Comparison of ENCODE assay signal across 1 cellular context in genomic region chr2:96407041-96407918, GRCh38.
TF ChIP-seq lines count a peak whose summit lies in the region.

No MANE protein-coding gene starts in this region.

TF ChIP-seq in WTC11, 78 proteins besides CTCF, POLR2A, EP300 and RAD21 (continued from another document):
- TF ChIP-seq GABPB1 (CRISPR knock-in tag; IDR thresholded peaks at IDR 0.05) = peak; percentile 53
- TF ChIP-seq ZNF396 (CRISPR knock-in tag; IDR thresholded peaks at IDR 0.05; ENCODE audit: borderline replicate concordance) = no peak
- 0 out of 2 replicates have a peak, but pooled peaks have one; percentile 67 for TF ChIP-seq ZNF121 (CRISPR knock-in tag; IDR thresholded peaks at IDR 0.05)
- no peak for TF ChIP-seq ESRRA (CRISPR knock-in tag; IDR thresholded peaks at IDR 0.05; ENCODE audit: borderline replicate concordance)
- no peak for TF ChIP-seq ZNF138 (CRISPR knock-in tag; conservative IDR thresholded peaks at IDR 0.05)
- TF ChIP-seq NR1H2 (CRISPR knock-in tag; IDR thresholded peaks at IDR 0.05) = no peak
- TF ChIP-seq ZNF416 (CRISPR knock-in tag; IDR thresholded peaks at IDR 0.05) = no peak
- TF ChIP-seq SP1 (CRISPR knock-in tag; conservative IDR thresholded peaks at IDR 0.05) = 0 out of 2 replicates have a peak, but pooled peaks have one; percentile 16
- no peak for TF ChIP-seq E2F4 (CRISPR knock-in tag; IDR thresholded peaks at IDR 0.05; ENCODE audit: borderline replicate concordance, low read depth)
- TF ChIP-seq OVOL2 (CRISPR knock-in tag; IDR thresholded peaks at IDR 0.05; ENCODE audit: borderline replicate concordance) = no peak
- no peak for TF ChIP-seq E2F1 (CRISPR knock-in tag; IDR thresholded peaks at IDR 0.05)
- TF ChIP-seq ELF4 (CRISPR knock-in tag; IDR thresholded peaks at IDR 0.05; ENCODE audit: low read depth) = no peak
- TF ChIP-seq AFF4 (CRISPR knock-in tag; IDR thresholded peaks at IDR 0.05; ENCODE audit: borderline replicate concordance) = no peak
- peak; percentile 87; the same call in 1 of the 2 replicates for TF ChIP-seq MAX (CRISPR knock-in tag; IDR thresholded peaks at IDR 0.05)
- no peak for TF ChIP-seq PREB (CRISPR knock-in tag; IDR thresholded peaks at IDR 0.05; ENCODE audit: borderline replicate concordance)
- no peak for TF ChIP-seq IRF1 (CRISPR knock-in tag; IDR thresholded peaks at IDR 0.05)
- TF ChIP-seq ZBTB21 (CRISPR knock-in tag; IDR thresholded peaks at IDR 0.05; ENCODE audit: borderline replicate concordance) = peak; percentile 74; the same call in 1 of the 2 replicates
- TF ChIP-seq JUN (CRISPR knock-in tag; IDR thresholded peaks at IDR 0.05) = no peak
- TF ChIP-seq ATF2 (CRISPR knock-in tag; IDR thresholded peaks at IDR 0.05; ENCODE audit: borderline replicate concordance, low read depth) = no peak
- no peak for TF ChIP-seq SMAD4 (CRISPR knock-in tag; IDR thresholded peaks at IDR 0.05)
- no peak for TF ChIP-seq HMGA2 (CRISPR knock-in tag; IDR thresholded peaks at IDR 0.05)
- no peak for TF ChIP-seq ZNF671 (CRISPR knock-in tag; IDR thresholded peaks at IDR 0.05)
